9 cellular contexts compared by ENCODE assay signal in the genomic region with DNA sequence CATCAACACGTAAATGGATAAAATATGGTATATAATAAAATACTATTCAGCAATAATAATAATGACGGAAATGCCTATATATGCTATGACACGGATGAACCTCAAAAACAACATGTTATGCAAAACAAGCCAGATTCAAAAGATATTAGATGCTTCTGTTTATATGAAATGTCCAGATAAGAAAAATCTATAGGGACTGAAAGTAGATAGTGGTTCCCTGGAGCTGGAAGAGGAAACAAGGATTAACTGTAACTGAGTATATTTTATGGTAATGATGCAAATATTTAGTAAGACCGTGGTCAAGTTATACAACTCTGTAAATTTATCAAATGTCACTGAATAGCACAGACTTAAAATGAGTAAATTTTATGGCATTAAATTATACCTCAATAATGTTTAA. TPM values are rescaled to one million over a fixed set of nuclear protein-coding genes. Genes with fewer than 3 reads are reported as not detected.
"Had no signal": no experiment of that assay in that cellular context is flagged by ENCODE, and none has a peak within 500 bp of the region (broad histone marks: within the 10 kb centered on the region; RNA-seq: fewer than 3 reads in every experiment).

No MANE protein-coding gene starts in this region.

- H3K4me2 ChIP-seq: GM23338 had no signal

- ATAC-seq: GM23338 had no signal

- H2AFZ ChIP-seq: GM23338 had no signal

- FAIRE-seq: H1, H54, HTR-8/SVneo had no signal

- H3K4me3 ChIP-seq: GM23338 had no signal

- DNase-seq: H9, HCEC 1CT, IMR-90, KBM-7 had no signal

RNA-seq across cellular contexts. Expression of gene WDR49, which starts 25.8 kb away (rescaled TPM):
- total RNA-seq: HT-29, IMR-90 had no signal
- polyA plus RNA-seq: IMR-90 had no signal
